In the genomic region with DNA sequence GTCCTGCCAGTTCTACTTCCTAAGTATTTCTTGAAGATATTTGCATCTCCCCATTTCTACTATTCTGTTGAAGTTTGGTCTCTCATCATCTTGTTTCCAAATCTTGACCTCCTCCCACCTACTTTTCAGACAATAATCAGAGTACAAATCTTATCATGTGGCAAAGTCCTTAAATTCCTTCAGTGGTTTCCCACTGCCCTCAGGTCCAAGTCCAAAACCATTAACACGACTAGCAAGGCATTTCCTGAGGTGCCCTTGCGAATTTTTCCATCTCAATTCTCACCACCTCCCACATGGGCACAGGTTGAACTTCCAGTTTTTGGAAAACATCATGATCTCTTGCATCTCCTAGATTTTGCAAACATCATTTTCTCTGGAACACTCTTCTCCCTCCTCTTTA, we compare ENCODE assay signal across 36 cellular contexts.
"Had no signal": no experiment of that assay in that cellular context is flagged by ENCODE, and none has a peak within 500 bp of the region (broad histone marks: within the 10 kb centered on the region; RNA-seq: fewer than 3 reads in every experiment).

No MANE protein-coding gene starts in this region.

- H3K27ac ChIP-seq: adrenal gland, ascending aorta, body of pancreas, brain microvascular endothelial cell, breast epithelium, VCaP had no signal

- H3K9me3 ChIP-seq: adrenal gland, ascending aorta, body of pancreas, breast epithelium had no signal

- H3K9me3 Mint-ChIP-seq: activated B cell treated with CpG ODN at 0.5 μM for 24 hours; activated CD4-positive, alpha-beta memory T cell treated with anti-CD3 and anti-CD28 coated beads for 36 hours; activated CD4-positive, alpha-beta T cell treated with anti-CD3 and anti-CD28 coated beads, Interleukin-2, amount 10 ng/mL, durations not matched to agents 24 days and 14 days; activated CD8-positive, alpha-beta T cell treated with anti-CD3 and anti-CD28 coated beads for 36 hours; activated naive CD4-positive, alpha-beta T cell treated with anti-CD3 and anti-CD28 coated beads for 36 hours; activated naive CD8-positive, alpha-beta T cell treated with anti-CD3 and anti-CD28 coated beads for 36 hours; activated T-cell treated with anti-CD3 and anti-CD28 coated beads, Interleukin-2, amount 50 U/mL, for 72 hours; activated T-helper 1 cell treated with anti-CD3 and anti-CD28 coated beads, Interleukin-12 subunit alpha, Interleukin-12 subunit beta, Interleukin-2, Interleukin-4 antibody, amounts not matched to agents 30 ng/mL and 10 ng/mL and 1 ng/mL, durations not matched to agents 14 hours and 24 hours and 36 hours; activated T-helper 17 cell treated with anti-CD3 and anti-CD28 coated beads, Interleukin-2, amount 50 U/mL, for 72 hours; T-helper 1 cell treated with Interleukin-12 subunit alpha and Interleukin-12 subunit beta and Interleukin-4 antibody, amounts not matched to agents 30 μg/mL and 1 μg/mL, for 36 hours; T-helper 2 cell treated with Interferon-gamma antibody and Interleukin-4, amounts not matched to agents 5 μg/mL and 100 μg/mL, for 36 hours had no signal

- H3K4me3 ChIP-seq: adrenal gland, ascending aorta, body of pancreas, breast epithelium had no signal

- H3K36me3 Mint-ChIP-seq: activated naive CD8-positive, alpha-beta T cell treated with anti-CD3 and anti-CD28 coated beads for 36 hours had no signal

- H3K27me3 Mint-ChIP-seq: activated CD4-positive, alpha-beta memory T cell treated with anti-CD3 and anti-CD28 coated beads for 36 hours; activated CD4-positive, alpha-beta T cell treated with anti-CD3 and anti-CD28 coated beads, Interleukin-2, amount 10 ng/mL, durations not matched to agents 24 days and 14 days; activated CD8-positive, alpha-beta T cell treated with anti-CD3 and anti-CD28 coated beads for 36 hours; activated T-helper 17 cell treated with anti-CD3 and anti-CD28 coated beads, Interleukin-2, amount 50 U/mL, for 72 hours had no signal

- H3K4me1 ChIP-seq: adrenal gland, ascending aorta, breast epithelium had no signal

- H3K4me3 Mint-ChIP-seq: activated B cell treated with CpG ODN at 0.5 μM for 24 hours; activated CD4-positive, alpha-beta memory T cell treated with anti-CD3 and anti-CD28 coated beads for 36 hours; activated CD4-positive, alpha-beta T cell treated with anti-CD3 and anti-CD28 coated beads, Interleukin-2, amount 10 ng/mL, durations not matched to agents 24 days and 14 days; activated CD8-positive, alpha-beta T cell treated with anti-CD3 and anti-CD28 coated beads for 36 hours; activated naive CD4-positive, alpha-beta T cell treated with anti-CD3 and anti-CD28 coated beads for 36 hours; activated naive CD8-positive, alpha-beta T cell treated with anti-CD3 and anti-CD28 coated beads for 36 hours; activated T-cell treated with anti-CD3 and anti-CD28 coated beads, Interleukin-2, amount 50 U/mL, for 4 hours; activated T-cell treated with anti-CD3 and anti-CD28 coated beads, Interleukin-2, amount 50 U/mL, for 72 hours; activated T-helper 1 cell treated with anti-CD3 and anti-CD28 coated beads, Interleukin-12 subunit alpha, Interleukin-12 subunit beta, Interleukin-2, Interleukin-4 antibody, amounts not matched to agents 30 ng/mL and 10 ng/mL and 1 ng/mL, durations not matched to agents 14 hours and 24 hours and 36 hours; activated T-helper 17 cell treated with anti-CD3 and anti-CD28 coated beads, Interleukin-2, amount 50 U/mL, for 72 hours; T-helper 1 cell treated with Interleukin-12 subunit alpha and Interleukin-12 subunit beta and Interleukin-4 antibody, amounts not matched to agents 30 μg/mL and 1 μg/mL, for 36 hours; T-helper 2 cell treated with Interferon-gamma antibody and Interleukin-4, amounts not matched to agents 5 μg/mL and 100 μg/mL, for 36 hours had no signal

- H3K4me1 Mint-ChIP-seq: activated B cell treated with CpG ODN at 0.5 μM for 24 hours; activated naive CD8-positive, alpha-beta T cell treated with anti-CD3 and anti-CD28 coated beads for 36 hours had no signal

- H3K36me3 ChIP-seq: adrenal gland, ascending aorta, brain microvascular endothelial cell, breast epithelium had no signal

- DNase-seq: activated B cell treated with CpG ODN at 0.5 μM for 24 hours; activated CD4-positive, alpha-beta memory T cell treated with anti-CD3 and anti-CD28 coated beads for 36 hours; activated CD4-positive, alpha-beta T cell treated with anti-CD3 and anti-CD28 coated beads for 4 hours; activated CD4-positive, alpha-beta T cell treated with anti-CD3 and anti-CD28 coated beads, Interleukin-2, amount 10 ng/mL, durations not matched to agents 24 days and 14 days; activated CD4-positive, alpha-beta T cell treated with anti-CD3 and anti-CD28 coated beads, Interleukin-2, amount 50 U/mL, for 1 hour; activated CD4-positive, alpha-beta T cell treated with anti-CD3 and anti-CD28 coated beads, Interleukin-2, amount 50 U/mL, for 4 hours; activated CD4-positive, CD25-positive, alpha-beta regulatory T cell treated with anti-CD3 and anti-CD28 coated beads, Interleukin-2, amount 50 U/mL, for 72 hours; activated CD8-positive, alpha-beta memory T cell treated with anti-CD3 and anti-CD28 coated beads, Interleukin-2, amount 50 U/mL, for 4 hours; activated CD8-positive, alpha-beta T cell treated with anti-CD3 and anti-CD28 coated beads for 36 hours; activated effector memory CD4-positive, alpha-beta T cell treated with anti-CD3 and anti-CD28 coated beads, Interleukin-2, amount 50 U/mL, for 16 hours; activated gamma-delta T cell treated with Interleukin-2 at 50 U/mL for 16 hours; activated naive CD4-positive, alpha-beta T cell; activated naive CD4-positive, alpha-beta T cell treated with anti-CD3 and anti-CD28 coated beads for 36 hours; activated naive CD4-positive, alpha-beta T cell treated with anti-CD3 and anti-CD28 coated beads, Interleukin-2, amount 50 U/mL, for 16 hours; activated naive CD8-positive, alpha-beta T cell treated with anti-CD3 and anti-CD28 coated beads for 36 hours; activated T-cell treated with anti-CD3 and anti-CD28 coated beads for 4 hours; activated T-cell treated with anti-CD3 and anti-CD28 coated beads, Interleukin-2, amount 50 U/mL, for 1 hour; activated T-cell treated with anti-CD3 and anti-CD28 coated beads, Interleukin-2, amount 50 U/mL, for 4 hours; activated T-cell treated with anti-CD3 and anti-CD28 coated beads, Interleukin-2, amount 50 U/mL, for 72 hours; adrenal gland; amygdala; anterior cingulate cortex; body of pancreas; brain microvascular endothelial cell; central memory CD4-positive, alpha-beta T cell; T-helper 1 cell; T-helper 2 cell; T-helper 9 cell had no signal

- H3K27ac Mint-ChIP-seq: activated B cell treated with CpG ODN at 0.5 μM for 24 hours; activated CD4-positive, alpha-beta memory T cell treated with anti-CD3 and anti-CD28 coated beads for 36 hours; activated CD4-positive, alpha-beta T cell treated with anti-CD3 and anti-CD28 coated beads, Interleukin-2, amount 10 ng/mL, durations not matched to agents 24 days and 14 days; activated CD8-positive, alpha-beta T cell treated with anti-CD3 and anti-CD28 coated beads for 36 hours; activated naive CD4-positive, alpha-beta T cell treated with anti-CD3 and anti-CD28 coated beads for 36 hours; activated naive CD4-positive, alpha-beta T cell treated with anti-CD3 and anti-CD28 coated beads, Interleukin-2, amount 50 U/mL, for 72 hours; activated naive CD8-positive, alpha-beta T cell treated with anti-CD3 and anti-CD28 coated beads for 36 hours; activated T-cell treated with anti-CD3 and anti-CD28 coated beads, Interleukin-2, amount 50 U/mL, for 72 hours; activated T-helper 1 cell treated with anti-CD3 and anti-CD28 coated beads, Interleukin-12 subunit alpha, Interleukin-12 subunit beta, Interleukin-2, Interleukin-4 antibody, amounts not matched to agents 30 ng/mL and 10 ng/mL and 1 ng/mL, durations not matched to agents 14 hours and 24 hours and 36 hours; activated T-helper 17 cell treated with anti-CD3 and anti-CD28 coated beads, Interleukin-2, amount 50 U/mL, for 72 hours; T-helper 1 cell treated with Interleukin-12 subunit alpha and Interleukin-12 subunit beta and Interleukin-4 antibody, amounts not matched to agents 30 μg/mL and 1 μg/mL, for 36 hours; T-helper 2 cell treated with Interferon-gamma antibody and Interleukin-4, amounts not matched to agents 5 μg/mL and 100 μg/mL, for 36 hours had no signal

- H3K27me3 ChIP-seq: adrenal gland, ascending aorta, body of pancreas, brain microvascular endothelial cell, breast epithelium had no signal
